Comparison of ENCODE assay signal across 19 cellular contexts in genomic region chr1:187313115-187313514, GRCh38.
DNase-seq lines count a peak whose midpoint lies in the region; ATAC-seq and TF ChIP-seq lines count a peak whose summit lies in the region.
"Had no signal": no experiment of that assay in that cellular context is flagged by ENCODE, and none has a peak within 500 bp of the region (broad histone marks: within the 10 kb centered on the region; RNA-seq: fewer than 3 reads in every experiment).

No MANE protein-coding gene starts in this region.

- H3K79me2 ChIP-seq in SK-N-SH (ENCODE audit: insufficient read depth), result no peaks in the 10 kb centered on the region
- no peaks in the 10 kb centered on the region for H3K79me2 ChIP-seq in neural cell (replicated peaks; ENCODE audit: insufficient read depth, low read length)

- H2AFZ ChIP-seq in SK-N-SH (ENCODE audit: low read depth), result no peak overlapping the region
- no peak overlapping the region for H2AFZ ChIP-seq in neural cell (ENCODE audit: low read depth, low read length)
- H2AFZ ChIP-seq: PC-9 had no signal

- H3K4me3 ChIP-seq in SK-N-SH (ENCODE audit: low read depth in 2 of 2, low read length in 1 of 2) (no peak overlapping the region), neural cell (ENCODE audit: low read length) (no peak overlapping the region)
- H3K4me3 ChIP-seq: A549, PC-9 had no signal

- H3K4me2 ChIP-seq in SK-N-SH (no peak overlapping the region), neural cell (ENCODE audit: low read length) (peak overlapping the region; percentile 38)
- H3K4me2 ChIP-seq: A549, PC-9 had no signal

- H3K9me3 ChIP-seq in SK-N-SH, result no peaks in the 10 kb centered on the region
- no peaks in the 10 kb centered on the region for H3K9me3 ChIP-seq in neural cell (ENCODE audit: low read length)
- H3K9me3 ChIP-seq: A549 had no signal

- no peak for TF ChIP-seq CTCF in SK-N-SH (IDR thresholded peaks at IDR 0.05)
- no peak for TF ChIP-seq CTCF in neural cell (IDR thresholded peaks at IDR 0.05; ENCODE audit: poor library complexity, severe bottlenecking)

- H3K27me3 Mint-ChIP-seq in activated CD4-positive, alpha-beta memory T cell treated with anti-CD3 and anti-CD28 coated beads, Interleukin-2, amount 10 ng/mL, durations not matched to agents 7 days and 5 days, result no peaks in the 10 kb centered on the region
- H3K27me3 Mint-ChIP-seq: T-helper 17 cell had no signal

- H3K36me3 ChIP-seq in SK-N-SH (replicated peaks in 1 of 2; ENCODE audit: control insufficient read depth in 1 of 2, insufficient read depth in 2 of 2, low read length in 1 of 2), result no peaks in the 10 kb centered on the region
- H3K36me3 ChIP-seq in neural cell (ENCODE audit: insufficient read depth, low read length), result no peaks in the 10 kb centered on the region

- no peaks in the 10 kb centered on the region for H3K4me1 Mint-ChIP-seq in activated CD4-positive, alpha-beta memory T cell treated with anti-CD3 and anti-CD28 coated beads, Interleukin-2, amount 10 ng/mL, durations not matched to agents 7 days and 5 days
- H3K4me1 Mint-ChIP-seq: T-helper 17 cell had no signal

- H3K36me3 Mint-ChIP-seq in activated CD4-positive, alpha-beta memory T cell treated with anti-CD3 and anti-CD28 coated beads, Interleukin-2, amount 10 ng/mL, durations not matched to agents 7 days and 5 days (ENCODE audit: low read depth), result no peaks in the 10 kb centered on the region

- H4K20me1 ChIP-seq in SK-N-SH (ENCODE audit: insufficient read depth), result no peaks in the 10 kb centered on the region
- H4K20me1 ChIP-seq in neural cell (ENCODE audit: insufficient read depth), result no peaks in the 10 kb centered on the region

- H3K9ac ChIP-seq in SK-N-SH (no peak overlapping the region), neural cell (ENCODE audit: low read length) (no peak overlapping the region)

- DNase-seq in SK-N-SH (no peak), HuH-7.5 (ENCODE audit: low spot score) (peak; percentile 11), RKO (ENCODE audit: low spot score) (peak; percentile 11), mucosa of gallbladder (ENCODE audit: low spot score) (no peak), NCI-H524 treated with DMSO at 0.1 percent for 48 hours (lab: John Stamatoyannopoulos, UW) (no peak)
- no peak for DNase-seq in activated CD4-positive, alpha-beta memory T cell treated with anti-CD3 and anti-CD28 coated beads, Interleukin-2, amount 10 ng/mL, durations not matched to agents 7 days and 5 days
- DNase-seq: COR-L47, DMS79 treated with DMSO at 0.1 percent for 48 hours, GDM1, NCI-H1105, NCI-H1694 treated with DMSO at 0.1 percent for 48 hours, NCI-H510A treated with DMSO at 0.1 percent for 48 hours, PC-9, T-helper 17 cell had no signal

- no peaks in the 10 kb centered on the region for H3K27me3 ChIP-seq in SK-N-SH (ENCODE audit: insufficient read depth)
- no peaks in the 10 kb centered on the region for H3K27me3 ChIP-seq in neural cell (ENCODE audit: insufficient read depth, low read depth, low read length)

- no peak overlapping the region for H3K4me3 Mint-ChIP-seq in activated CD4-positive, alpha-beta memory T cell treated with anti-CD3 and anti-CD28 coated beads, Interleukin-2, amount 10 ng/mL, durations not matched to agents 7 days and 5 days
- H3K4me3 Mint-ChIP-seq: T-helper 17 cell had no signal

- H3K9me3 Mint-ChIP-seq in activated CD4-positive, alpha-beta memory T cell treated with anti-CD3 and anti-CD28 coated beads, Interleukin-2, amount 10 ng/mL, durations not matched to agents 7 days and 5 days, result peaks cover 3% of the 10 kb centered on the region

- WGBS in SK-N-SH (ENCODE audit: low lambda C conversion rate), result 45% methylated on average over 2 of the region's 2 CpGs

- no peaks in the 10 kb centered on the region for H3K9me2 ChIP-seq in SK-N-SH
- H3K9me2 ChIP-seq in neural cell (ENCODE audit: insufficient read depth, low read length), result no peaks in the 10 kb centered on the region

- CTCF ChIA-PET in SK-N-SH (lab: Yijun Ruan, JAX), result no interaction called here
- CTCF ChIA-PET in activated CD4-positive, alpha-beta memory T cell treated with anti-CD3 and anti-CD28 coated beads, Interleukin-2, amount 10 ng/mL, durations not matched to agents 7 days and 5 days (lab: Charles Lee), result no interaction called here

- H3K27ac Mint-ChIP-seq in activated CD4-positive, alpha-beta memory T cell treated with anti-CD3 and anti-CD28 coated beads, Interleukin-2, amount 10 ng/mL, durations not matched to agents 7 days and 5 days, result no peak overlapping the region
- H3K27ac Mint-ChIP-seq: T-helper 17 cell had no signal

- ATAC-seq in SK-N-SH treated with all-trans-retinoic acid at 6 μM for 48 hours, result no peak
- ATAC-seq: A549, Right ventricle myocardium inferior, T-helper 17 cell had no signal

- H3K27ac ChIP-seq in SK-N-SH (ENCODE audit: low read depth in 2 of 2, low read length in 1 of 2), result no peak overlapping the region
- H3K27ac ChIP-seq in neural cell (ENCODE audit: low read length), result no peak overlapping the region
- H3K27ac ChIP-seq: A549, C4-2B, PC-9 had no signal

- TF ChIP-seq RAD21 in SK-N-SH (IDR thresholded peaks at IDR 0.05; ENCODE audit: low read length) (no peak), neural cell (conservative IDR thresholded peaks at IDR 0.05) (no peak)

- H3K4me1 ChIP-seq in SK-N-SH (ENCODE audit: control insufficient read depth in 1 of 2, insufficient read depth in 2 of 2, low read depth in 1 of 2, low read length in 1 of 2), result peaks cover 0 to 3% of the 10 kb centered on the region in 2 experiments; a peak in 1 of 4 replicates

- POLR2A ChIA-PET in SK-N-SH (lab: Yijun Ruan, JAX), result no interaction called here
- POLR2A ChIA-PET in activated CD4-positive, alpha-beta memory T cell treated with anti-CD3 and anti-CD28 coated beads, Interleukin-2, amount 10 ng/mL, durations not matched to agents 7 days and 5 days (lab: Charles Lee), result no interaction called here

- no peaks in the 10 kb centered on the region for H3F3A ChIP-seq in SK-N-SH (replicated peaks; ENCODE audit: insufficient read depth)
- H3F3A ChIP-seq in neural cell (ENCODE audit: insufficient read depth, low read length, poor library complexity, severe bottlenecking), result no peaks in the 10 kb centered on the region

- TF ChIP-seq EP300 in SK-N-SH (IDR thresholded peaks at IDR 0.05; ENCODE audit: borderline replicate concordance in 1 of 2, low read depth in 1 of 2, low read length in 1 of 2) (no peak), neural cell (conservative IDR thresholded peaks at IDR 0.05; ENCODE audit: poor library complexity, severe bottlenecking) (peak; percentile 94)

TF ChIP-seq in SK-N-SH, 30 proteins besides CTCF, POLR2A, EP300 and RAD21:
- TF ChIP-seq PBX3 (IDR thresholded peaks at IDR 0.05), result peak; percentile 45
- TF ChIP-seq JUND (IDR thresholded peaks at IDR 0.05), result no peak; the same call in 1 of the 2 replicates
TF ChIP-seq in SK-N-SH: peak in this region for 1.

TF ChIP-seq in SK-N-SH treated with all-trans-retinoic acid at 6 μM for 48 hours, 23 proteins besides CTCF, POLR2A, EP300 and RAD21:
- no peak for TF ChIP-seq RARB (CRISPR knock-in tag; IDR thresholded peaks at IDR 0.05)
- no peak for TF ChIP-seq GLIS3 (CRISPR knock-in tag; IDR thresholded peaks at IDR 0.05)
- no peak for TF ChIP-seq ISL1 (CRISPR knock-in tag; IDR thresholded peaks at IDR 0.05)
- no peak for TF ChIP-seq ARNTL (CRISPR knock-in tag; IDR thresholded peaks at IDR 0.05; ENCODE audit: borderline replicate concordance, low read depth)
- TF ChIP-seq BACH2 (CRISPR knock-in tag; IDR thresholded peaks at IDR 0.05; ENCODE audit: borderline replicate concordance), result no peak
- TF ChIP-seq SNAI2 (CRISPR knock-in tag; IDR thresholded peaks at IDR 0.05), result no peak
- TF ChIP-seq ESRRG (CRISPR knock-in tag; IDR thresholded peaks at IDR 0.05), result no peak
- no peak for TF ChIP-seq ZNF565 (CRISPR knock-in tag; conservative IDR thresholded peaks at IDR 0.05; ENCODE audit: low read depth)
- no peak for TF ChIP-seq TCF4 (CRISPR knock-in tag; IDR thresholded peaks at IDR 0.05; ENCODE audit: borderline replicate concordance)
TF ChIP-seq in SK-N-SH treated with all-trans-retinoic acid at 6 μM for 48 hours: peak in this region for 0.

TF ChIP-seq in neural cell, 6 proteins besides CTCF, POLR2A, EP300 and RAD21:
- TF ChIP-seq MXI1 (conservative IDR thresholded peaks at IDR 0.05; ENCODE audit: poor library complexity, severe bottlenecking) (no peak), EZH2 (IDR thresholded peaks at IDR 0.05; ENCODE audit: borderline replicate concordance, insufficient read depth, low read length, poor library complexity, severe bottlenecking) (no peak), TAF1 (IDR thresholded peaks at IDR 0.05; ENCODE audit: low read depth) (no peak), SMC3 (conservative IDR thresholded peaks at IDR 0.05; ENCODE audit: poor library complexity) (no peak), POLR2AphosphoS5 (IDR thresholded peaks at IDR 0.05) (peak; percentile 81)
- TF ChIP-seq, protein P1, sequence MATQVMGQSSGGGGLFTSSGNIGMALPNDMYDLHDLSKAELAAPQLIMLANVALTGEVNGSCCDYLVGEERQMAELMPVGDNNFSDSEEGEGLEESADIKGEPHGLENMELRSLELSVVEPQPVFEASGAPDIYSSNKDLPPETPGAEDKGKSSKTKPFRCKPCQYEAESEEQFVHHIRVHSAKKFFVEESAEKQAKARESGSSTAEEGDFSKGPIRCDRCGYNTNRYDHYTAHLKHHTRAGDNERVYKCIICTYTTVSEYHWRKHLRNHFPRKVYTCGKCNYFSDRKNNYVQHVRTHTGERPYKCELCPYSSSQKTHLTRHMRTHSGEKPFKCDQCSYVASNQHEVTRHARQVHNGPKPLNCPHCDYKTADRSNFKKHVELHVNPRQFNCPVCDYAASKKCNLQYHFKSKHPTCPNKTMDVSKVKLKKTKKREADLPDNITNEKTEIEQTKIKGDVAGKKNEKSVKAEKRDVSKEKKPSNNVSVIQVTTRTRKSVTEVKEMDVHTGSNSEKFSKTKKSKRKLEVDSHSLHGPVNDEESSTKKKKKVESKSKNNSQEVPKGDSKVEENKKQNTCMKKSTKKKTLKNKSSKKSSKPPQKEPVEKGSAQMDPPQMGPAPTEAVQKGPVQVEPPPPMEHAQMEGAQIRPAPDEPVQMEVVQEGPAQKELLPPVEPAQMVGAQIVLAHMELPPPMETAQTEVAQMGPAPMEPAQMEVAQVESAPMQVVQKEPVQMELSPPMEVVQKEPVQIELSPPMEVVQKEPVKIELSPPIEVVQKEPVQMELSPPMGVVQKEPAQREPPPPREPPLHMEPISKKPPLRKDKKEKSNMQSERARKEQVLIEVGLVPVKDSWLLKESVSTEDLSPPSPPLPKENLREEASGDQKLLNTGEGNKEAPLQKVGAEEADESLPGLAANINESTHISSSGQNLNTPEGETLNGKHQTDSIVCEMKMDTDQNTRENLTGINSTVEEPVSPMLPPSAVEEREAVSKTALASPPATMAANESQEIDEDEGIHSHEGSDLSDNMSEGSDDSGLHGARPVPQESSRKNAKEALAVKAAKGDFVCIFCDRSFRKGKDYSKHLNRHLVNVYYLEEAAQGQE (IDR thresholded peaks at IDR 0.05; ENCODE audit: borderline replicate concordance), result no peak

Comparison
In these comparisons a context has a peak if more than half of its experiments do, and no peak if none do; other contexts are left out.
1. DNase-seq: peak in HuH-7.5 (single experiment) and RKO (single experiment); none in SK-N-SH (single experiment), activated CD4-positive, alpha-beta memory T cell treated with anti-CD3 and anti-CD28 coated beads, Interleukin-2, amount 10 ng/mL, durations not matched to agents 7 days and 5 days (single experiment), mucosa of gallbladder (single experiment) and NCI-H524 treated with DMSO at 0.1 percent for 48 hours (single experiment).